16 cellular contexts compared by ENCODE assay signal in genomic region chr20:43988867-43989266, GRCh38.
DNase-seq lines count a peak whose midpoint lies in the region; ATAC-seq and TF ChIP-seq lines count a peak whose summit lies in the region.
"Had no signal": no experiment of that assay in that cellular context is flagged by ENCODE, and none has a peak within 500 bp of the region (broad histone marks: within the 10 kb centered on the region; RNA-seq: fewer than 3 reads in every experiment).

No MANE protein-coding gene starts in this region.

- no peak for DNase-seq in AG04449 (ENCODE audit: low read depth, low spot score)
- DNase-seq in T1000 (lab: John Stamatoyannopoulos, UW): peak; percentile 23
- DNase-seq in fibroblast of the aortic adventitia (ENCODE audit: low read depth): peak; percentile 27
- no peak for DNase-seq in activated CD8-positive, alpha-beta memory T cell treated with anti-CD3 and anti-CD28 coated beads, Interleukin-2, amount 50 U/mL, for 48 hours
- DNase-seq: ACHN; activated CD4-positive, alpha-beta T cell treated with anti-CD3 and anti-CD28 coated beads, Interleukin-2, amount 50 U/mL, for 1 hour; activated T-cell treated with anti-CD3 and anti-CD28 coated beads, Interleukin-2, amount 50 U/mL, for 1 hour; Caco-2; NCI-H2107; NCI-H526 treated with DMSO at 0.1 percent for 48 hours; PC-9; stimulated activated naive CD4-positive, alpha-beta T cell had no signal

- POLR2A ChIA-PET in AG04449 (lab: Yijun Ruan, JAX): interaction anchor here (1.1 kb wide), 1 partner anchor 30 kb away, joined by 4 read pairs; no protein-coding TSS in a partner anchor

- ATAC-seq in GM19463 (IDR thresholded peaks at IDR 0.05; ENCODE audit: unreplicated experiment): peak; percentile 19
- no peak for ATAC-seq in HG03521 (IDR thresholded peaks at IDR 0.05; ENCODE audit: unreplicated experiment)
- no peak for ATAC-seq in GM18858 (IDR thresholded peaks at IDR 0.05; ENCODE audit: unreplicated experiment)
- ATAC-seq in HG03159 (IDR thresholded peaks at IDR 0.05; ENCODE audit: unreplicated experiment): no peak

- TF ChIP-seq CTCF in AG04449 (IDR thresholded peaks at IDR 0.05; ENCODE audit: insufficient read depth, low read length, missing control alignments) (peak; percentile 32), fibroblast of the aortic adventitia (IDR thresholded peaks at IDR 0.05; ENCODE audit: insufficient read depth, low read length) (peak; percentile 6)

- H3K4me3 ChIP-seq in AG04449 (ENCODE audit: low read depth, low read length) (no peak overlapping the region), fibroblast of the aortic adventitia (ENCODE audit: low read depth, low read length) (no peak overlapping the region)
- H3K4me3 ChIP-seq: PC-9 had no signal

- CTCF ChIA-PET in AG04449 (lab: Yijun Ruan, JAX): interaction anchor here (0.7 to 1.5 kb wide), 5 partner anchors 9 to 241 kb away, joined by 3 to 4 read pairs (median 3); no protein-coding TSS in a partner anchor

Comparison
In these comparisons a context has a peak if more than half of its experiments do, and no peak if none do; other contexts are left out.
1. DNase-seq: peak in T1000 (single experiment) and fibroblast of the aortic adventitia (single experiment); none in AG04449 (single experiment) and activated CD8-positive, alpha-beta memory T cell treated with anti-CD3 and anti-CD28 coated beads, Interleukin-2, amount 50 U/mL, for 48 hours (single experiment).